ENCODE assay signal across 7 cellular contexts in genomic region chr18:46098616-46098933, GRCh38. TPM values are rescaled to one million over a fixed set of nuclear protein-coding genes. Genes with fewer than 3 reads are reported as not detected.
DNase-seq lines count a peak whose midpoint lies in the region; ATAC-seq and TF ChIP-seq lines count a peak whose summit lies in the region.

No MANE protein-coding gene starts in this region.

- no peaks in the 10 kb centered on the region for H3K9me3 Mint-ChIP-seq in HFFc6
- H3K9me3 Mint-ChIP-seq in stimulated activated naive CD8-positive, alpha-beta T cell treated with anti-CD3 and anti-CD28 coated beads, Interleukin-15, Interleukin-2, amounts not matched to agents 100 ng/mL and 50 ng/mL, for 24 hours, result no peaks in the 10 kb centered on the region

- peaks cover 13% of the 10 kb centered on the region for H4K20me1 ChIP-seq in hepatocyte (ENCODE audit: insufficient read depth, poor library complexity, severe bottlenecking)

- ATAC-seq in HG02759 (IDR thresholded peaks at IDR 0.05; ENCODE audit: unreplicated experiment) (no peak), GM19455 (IDR thresholded peaks at IDR 0.05; ENCODE audit: unreplicated experiment) (no peak)

- H2AFZ ChIP-seq in hepatocyte, result peak overlapping the region; percentile 92

- peaks cover 12% of the 10 kb centered on the region for H3K4me1 ChIP-seq in hepatocyte (ENCODE audit: insufficient read depth)

- H3K79me2 ChIP-seq in hepatocyte, result peaks cover 49% of the 10 kb centered on the region

- 17% methylated on average over 16 of the region's 16 CpGs for WGBS in hepatocyte (ENCODE audit: low lambda C conversion rate, missing lambda C conversion rate)

- peak overlapping the region; percentile 94 for H3K27ac ChIP-seq in hepatocyte

- no peaks in the 10 kb centered on the region for H3K9me3 ChIP-seq in hepatocyte (ENCODE audit: low read depth)

- peak overlapping the region; percentile 99 for H3K4me3 Mint-ChIP-seq in HFFc6
- peak overlapping the region; percentile 98 for H3K4me3 Mint-ChIP-seq in stimulated activated naive CD8-positive, alpha-beta T cell treated with anti-CD3 and anti-CD28 coated beads, Interleukin-15, Interleukin-2, amounts not matched to agents 100 ng/mL and 50 ng/mL, for 24 hours

- H3K36me3 ChIP-seq in hepatocyte (replicated peaks; ENCODE audit: insufficient read depth, low read depth), result no peaks in the 10 kb centered on the region

- DNase-seq in HFFc6 (no peak), hepatocyte (ENCODE audit: low spot score) (no peak), GM03348 (ENCODE audit: low spot score) (no peak)

- H3K9me2 ChIP-seq in hepatocyte (replicated peaks; ENCODE audit: insufficient read depth), result no peaks in the 10 kb centered on the region

- H3K4me3 ChIP-seq in WI38 (ENCODE audit: low read depth, low read length) (peak overlapping the region; percentile 96), hepatocyte (peak overlapping the region; percentile 85)

- H3K4me2 ChIP-seq in hepatocyte, result peak overlapping the region; percentile 75

- peaks cover 19% of the 10 kb centered on the region for H3K4me1 Mint-ChIP-seq in HFFc6 (ENCODE audit: low read depth)
- H3K4me1 Mint-ChIP-seq in stimulated activated naive CD8-positive, alpha-beta T cell treated with anti-CD3 and anti-CD28 coated beads, Interleukin-15, Interleukin-2, amounts not matched to agents 100 ng/mL and 50 ng/mL, for 24 hours (ENCODE audit: low read depth), result peaks cover 42% of the 10 kb centered on the region

- TF ChIP-seq CTCF in HFFc6 (IDR thresholded peaks at IDR 0.05) (no peak), WI38 (IDR thresholded peaks at IDR 0.05; ENCODE audit: low read depth, low read length) (no peak), hepatocyte (IDR thresholded peaks at IDR 0.05; ENCODE audit: poor library complexity) (no peak)

- peaks cover 12% of the 10 kb centered on the region for H3K36me3 Mint-ChIP-seq in HFFc6 (ENCODE audit: low read depth)
- H3K36me3 Mint-ChIP-seq in stimulated activated naive CD8-positive, alpha-beta T cell treated with anti-CD3 and anti-CD28 coated beads, Interleukin-15, Interleukin-2, amounts not matched to agents 100 ng/mL and 50 ng/mL, for 24 hours (ENCODE audit: low read depth), result peaks cover 33% of the 10 kb centered on the region

- no peaks in the 10 kb centered on the region for H3K27me3 Mint-ChIP-seq in HFFc6 (ENCODE audit: insufficient read depth)
- no peaks in the 10 kb centered on the region for H3K27me3 Mint-ChIP-seq in stimulated activated naive CD8-positive, alpha-beta T cell treated with anti-CD3 and anti-CD28 coated beads, Interleukin-15, Interleukin-2, amounts not matched to agents 100 ng/mL and 50 ng/mL, for 24 hours

- no peaks in the 10 kb centered on the region for H3K27me3 ChIP-seq in hepatocyte

- peak overlapping the region; percentile 93 for H3K27ac Mint-ChIP-seq in HFFc6
- peak overlapping the region; percentile 100 for H3K27ac Mint-ChIP-seq in stimulated activated naive CD8-positive, alpha-beta T cell treated with anti-CD3 and anti-CD28 coated beads, Interleukin-15, Interleukin-2, amounts not matched to agents 100 ng/mL and 50 ng/mL, for 24 hours

RNA-seq across cellular contexts. Expression of gene ATP5F1A, which starts 0.5 kb away (rescaled TPM):
- 100 to 1,000 TPM; 446 to 523 (median 503) TPM for total RNA-seq in HFFc6 (2021; fragmentation: NEBNext Ultra II Directional; extraction: Animal tissue kit (Norgen Biotek cat#: 25700))
- total RNA-seq in hepatocyte, result 931 and 979 TPM in 2 replicates
- polyA plus RNA-seq in hepatocyte, result 533 and 609 TPM in 2 replicates

RNA-seq across cellular contexts. Expression of gene HAUS1, which starts 5.6 kb away (rescaled TPM):
- total RNA-seq in HFFc6 (2021; fragmentation: NEBNext Ultra II Directional; extraction: Animal tissue kit (Norgen Biotek cat#: 25700)), result 10 to 100 TPM; 22.7 to 34.8 (median 31.6) TPM
- 48.8 and 51.8 TPM in 2 replicates for total RNA-seq in hepatocyte
- 31.8 and 36.5 TPM in 2 replicates for polyA plus RNA-seq in hepatocyte

RNA-seq across cellular contexts. Expression of gene PSTPIP2, which starts 26.5 kb away (rescaled TPM):
- 10 to 100 TPM in 1 of 6 experiments, 1 to 10 TPM in 5; 7.8 to 10.4 (median 8.7) TPM for total RNA-seq in HFFc6 (2021; fragmentation: NEBNext Ultra II Directional; extraction: Animal tissue kit (Norgen Biotek cat#: 25700))
- 21.2 and 24.5 TPM in 2 replicates for total RNA-seq in hepatocyte
- polyA plus RNA-seq in hepatocyte, result 10.0 and 11.9 TPM in 2 replicates
